Comparison of ENCODE assay signal across 9 cellular contexts in genomic region chr1:41387667-41388091, GRCh38. TPM values are rescaled to one million over a fixed set of nuclear protein-coding genes. Genes with fewer than 3 reads are reported as not detected.
DNase-seq lines count a peak whose midpoint lies in the region; ATAC-seq and TF ChIP-seq lines count a peak whose summit lies in the region.
"Had no signal": no experiment of that assay in that cellular context is flagged by ENCODE, and none has a peak within 500 bp of the region (broad histone marks: within the 10 kb centered on the region; RNA-seq: fewer than 3 reads in every experiment).

No MANE protein-coding gene starts in this region.

- H3K4me2 ChIP-seq in GM23248 (ENCODE audit: unreplicated experiment) = no peak overlapping the region

- in situ Hi-C loops in GM23248 (cut with MboI) (no loop called here), GM13976 (cut with MboI; ENCODE audit: low sequenced_read_pairs, unreplicated experiment) (no loop called here)

- intact Hi-C loops in psoas muscle (cut with DNase I) = no loop called here

- H3K36me3 ChIP-seq in GM23248 (ENCODE audit: low read depth) = no peaks in the 10 kb centered on the region
- H3K36me3 ChIP-seq in psoas muscle (ENCODE audit: insufficient read depth in 1 of 2, low read depth in 1 of 2) = no peaks in the 10 kb centered on the region

- DNase-seq in GM23248 = peak; percentile 54
- peak; percentile 82 for DNase-seq in NCI-H526 treated with DMSO at 0.1 percent for 48 hours (lab: John Stamatoyannopoulos, UW)
- DNase-seq in fibroblast of villous mesenchyme (ENCODE audit: low read depth) = peak; percentile 31
- DNase-seq in psoas muscle = peak; percentile 67 to 83
- no peak for DNase-seq in GM13976 (ENCODE audit: low spot score)
- DNase-seq in activated T-cell treated with anti-CD3 and anti-CD28 coated beads, Interleukin-2, amount 50 U/mL, for 4 hours = no peak
- no peak for DNase-seq in cerebellum (ENCODE audit: low spot score)

- H3K4me3 Mint-ChIP-seq in activated T-cell treated with anti-CD3 and anti-CD28 coated beads, Interleukin-2, amount 50 U/mL, for 4 hours = no peak overlapping the region
- H3K4me3 Mint-ChIP-seq: activated naive CD4-positive, alpha-beta T cell treated with anti-CD3 and anti-CD28 coated beads, Interleukin-2, amount 50 U/mL, for 24 hours had no signal

- H2AFZ ChIP-seq in GM23248 = no peak overlapping the region

- no peaks in the 10 kb centered on the region for H3K4me1 ChIP-seq in GM23248 (ENCODE audit: insufficient read depth)
- peaks cover 6% of the 10 kb centered on the region for H3K4me1 ChIP-seq in psoas muscle

- H3K36me3 Mint-ChIP-seq in activated T-cell treated with anti-CD3 and anti-CD28 coated beads, Interleukin-2, amount 50 U/mL, for 4 hours (ENCODE audit: insufficient read depth) = no peaks in the 10 kb centered on the region
- H3K36me3 Mint-ChIP-seq: activated naive CD4-positive, alpha-beta T cell treated with anti-CD3 and anti-CD28 coated beads, Interleukin-2, amount 50 U/mL, for 24 hours had no signal

- peaks cover 8% of the 10 kb centered on the region for H3K4me1 Mint-ChIP-seq in activated T-cell treated with anti-CD3 and anti-CD28 coated beads, Interleukin-2, amount 50 U/mL, for 4 hours (ENCODE audit: low read depth)

- peaks cover 33% of the 10 kb centered on the region for H3K27me3 Mint-ChIP-seq in activated T-cell treated with anti-CD3 and anti-CD28 coated beads, Interleukin-2, amount 50 U/mL, for 4 hours (ENCODE audit: low read depth)

- peaks cover 63% of the 10 kb centered on the region for H3K27me3 ChIP-seq in GM23248 (replicated peaks; ENCODE audit: insufficient read depth)
- H3K27me3 ChIP-seq in psoas muscle (ENCODE audit: insufficient read depth in 3 of 3, low read length in 2 of 3) = peaks cover 0 to 8% (median 0%) of the 10 kb centered on the region in 3 donors

- ATAC-seq in psoas muscle (peak; percentile 44 to 70 (median 68)), HG03159 (IDR thresholded peaks at IDR 0.05; ENCODE audit: unreplicated experiment) (no peak)
- no peak for ATAC-seq in activated T-cell treated with anti-CD3 and anti-CD28 coated beads, Interleukin-2, amount 50 U/mL, for 4 hours

- 17 to 26% methylated on average over 9 to 10 of the region's 10 CpGs for WGBS in GM23248 (ENCODE audit: low coverage in 1 of 2, low lambda C conversion rate in 2 of 2, missing lambda C conversion rate in 2 of 2), 2 experiments
- WGBS in psoas muscle, 3 donors = 4 to 9% (median 6%) methylated on average over 10 of the region's 10 CpGs

- H3K79me2 ChIP-seq in GM23248 (ENCODE audit: insufficient read depth) = no peaks in the 10 kb centered on the region

- H3K9me3 ChIP-seq in GM23248 (ENCODE audit: low read depth) = no peaks in the 10 kb centered on the region
- no peaks in the 10 kb centered on the region for H3K9me3 ChIP-seq in psoas muscle

- no peaks in the 10 kb centered on the region for H3F3A ChIP-seq in GM23248 (ENCODE audit: insufficient read depth)

- no peaks in the 10 kb centered on the region for H4K20me1 ChIP-seq in GM23248 (ENCODE audit: insufficient read depth)

- H3K9me3 Mint-ChIP-seq in activated T-cell treated with anti-CD3 and anti-CD28 coated beads, Interleukin-2, amount 50 U/mL, for 4 hours = no peaks in the 10 kb centered on the region
- H3K9me3 Mint-ChIP-seq: activated naive CD4-positive, alpha-beta T cell treated with anti-CD3 and anti-CD28 coated beads, Interleukin-2, amount 50 U/mL, for 24 hours had no signal

- H3K27ac ChIP-seq in GM23248 (no peak overlapping the region), psoas muscle (no peak overlapping the region)

- no peak for TF ChIP-seq CTCF in fibroblast of villous mesenchyme (IDR thresholded peaks at IDR 0.05; ENCODE audit: insufficient read depth, low read depth, low read length)
- no peak for TF ChIP-seq CTCF in psoas muscle (IDR thresholded peaks at IDR 0.05)
- no peak for TF ChIP-seq CTCF in GM13976 (IDR thresholded peaks at IDR 0.05; ENCODE audit: borderline replicate concordance, control extremely low read depth, extremely low read depth, insufficient read depth, missing control alignments)

- H3K4me3 ChIP-seq in GM23248 (no peak overlapping the region), fibroblast of villous mesenchyme (ENCODE audit: low read depth, low read length) (no peak overlapping the region), psoas muscle (no peak overlapping the region)

- H3K9me2 ChIP-seq in GM23248 (ENCODE audit: insufficient read depth) = no peaks in the 10 kb centered on the region

- no peak overlapping the region for H3K9ac ChIP-seq in GM23248

RNA-seq across cellular contexts. Expression of gene FOXO6, which starts 26.4 kb away (rescaled TPM):
- total RNA-seq in GM23248 (2014; rRNA removed; shearing (Covaris generic)) = not detected in 2 replicates
- polyA plus RNA-seq in GM23248 (2016; fragmentation: Nextera tagmentation; extraction: Ambion mirVana) = not detected in 2 replicates
- total RNA-seq in fibroblast of villous mesenchyme = not detected in 2 replicates
- total RNA-seq in psoas muscle = 1 to 10 TPM in 3 of 4 donors, under 1 TPM in 1; 0.84 to 8.6 (median 3.3) TPM
- under 1 TPM; 0.42 to 0.88 (median 0.44) TPM for polyA plus RNA-seq in psoas muscle
- total RNA-seq in activated T-cell treated with anti-CD3 and anti-CD28 coated beads, Interleukin-2, amount 50 U/mL, for 4 hours = under 1 TPM in 2 of 3 donors, not detected in 1; 0.20 to 0.22 TPM
- 1.3 TPM for total RNA-seq in cerebellum

Comparison
In these comparisons a context has a peak if more than half of its experiments do, and no peak if none do; other contexts are left out.
1. DNase-seq: peak in GM23248 (single experiment), NCI-H526 treated with DMSO at 0.1 percent for 48 hours (single experiment), fibroblast of villous mesenchyme (single experiment) and psoas muscle (2 of 2); none in GM13976 (single experiment), activated T-cell treated with anti-CD3 and anti-CD28 coated beads, Interleukin-2, amount 50 U/mL, for 4 hours (single experiment) and cerebellum (single experiment).
2. ATAC-seq: peak in psoas muscle (4 of 4); none in HG03159 (single experiment) and activated T-cell treated with anti-CD3 and anti-CD28 coated beads, Interleukin-2, amount 50 U/mL, for 4 hours (0 of 2).